Comparison of ENCODE assay signal across 4 cellular contexts in the genomic region with DNA sequence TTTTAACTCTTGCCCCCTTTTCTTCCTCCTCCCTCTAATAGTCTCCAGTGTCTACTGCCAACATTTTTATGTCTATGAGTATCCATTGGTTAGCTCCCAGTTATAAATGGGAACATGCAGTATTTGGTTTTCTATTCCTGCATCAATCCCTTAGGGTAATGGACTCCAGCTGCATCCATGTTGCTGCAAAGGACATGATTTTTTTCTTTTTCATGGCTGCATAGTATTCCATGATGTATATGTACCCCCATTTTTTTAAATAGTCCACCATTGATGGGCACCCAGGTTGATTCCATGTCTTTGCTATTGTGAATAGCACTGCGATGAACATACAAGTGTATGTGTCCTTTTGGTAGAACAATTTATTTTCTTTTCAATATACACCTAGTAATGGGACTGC.
TF ChIP-seq lines count a peak whose summit lies in the region.

No MANE protein-coding gene starts in this region.

TF ChIP-seq in HEK293, 187 proteins besides CTCF, POLR2A, EP300 and RAD21 (continues in another document):
- TF ChIP-seq ZNF146 (tag by site-specific recombination; IDR thresholded peaks at IDR 0.05) = peak; percentile 82
- TF ChIP-seq OSR2 (tag by site-specific recombination; IDR thresholded peaks at IDR 0.05) = no peak
- TF ChIP-seq, protein P1, sequence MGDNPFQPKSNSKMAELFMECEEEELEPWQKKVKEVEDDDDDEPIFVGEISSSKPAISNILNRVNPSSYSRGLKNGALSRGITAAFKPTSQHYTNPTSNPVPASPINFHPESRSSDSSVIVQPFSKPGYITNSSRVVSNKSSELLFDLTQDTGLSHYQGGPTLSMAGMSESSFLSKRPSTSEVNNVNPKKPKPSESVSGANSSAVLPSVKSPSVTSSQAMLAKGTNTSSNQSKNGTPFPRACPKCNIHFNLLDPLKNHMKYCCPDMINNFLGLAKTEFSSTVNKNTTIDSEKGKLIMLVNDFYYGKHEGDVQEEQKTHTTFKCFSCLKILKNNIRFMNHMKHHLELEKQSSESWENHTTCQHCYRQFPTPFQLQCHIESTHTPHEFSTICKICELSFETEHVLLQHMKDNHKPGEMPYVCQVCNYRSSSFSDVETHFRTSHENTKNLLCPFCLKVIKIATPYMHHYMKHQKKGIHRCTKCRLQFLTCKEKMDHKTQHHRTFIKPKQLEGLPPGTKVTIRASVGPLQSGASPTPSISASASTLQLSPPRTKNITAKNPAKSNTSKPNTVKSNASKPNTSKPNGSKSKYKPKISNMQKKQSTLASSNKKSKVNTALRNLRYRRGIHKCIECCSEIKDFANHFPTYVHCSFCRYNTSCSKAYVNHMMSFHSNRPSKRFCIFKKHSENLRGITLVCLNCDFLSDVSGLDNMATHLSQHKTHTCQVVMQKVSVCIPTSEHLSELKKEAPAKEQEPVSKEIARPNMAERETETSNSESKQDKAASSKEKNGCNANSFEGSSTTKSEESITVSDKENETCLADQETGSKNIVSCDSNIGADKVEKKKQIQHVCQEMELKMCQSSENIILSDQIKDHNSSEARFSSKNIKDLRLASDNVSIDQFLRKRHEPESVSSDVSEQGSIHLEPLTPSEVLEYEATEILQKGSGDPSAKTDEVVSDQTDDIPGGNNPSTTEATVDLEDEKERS (tag by site-specific recombination; IDR thresholded peaks at IDR 0.05) = peak; percentile 80; the same call in 1 of the 2 replicates
- TF ChIP-seq ZNF423 (tag by site-specific recombination; IDR thresholded peaks at IDR 0.05) = no peak
- TF ChIP-seq, protein P2, sequence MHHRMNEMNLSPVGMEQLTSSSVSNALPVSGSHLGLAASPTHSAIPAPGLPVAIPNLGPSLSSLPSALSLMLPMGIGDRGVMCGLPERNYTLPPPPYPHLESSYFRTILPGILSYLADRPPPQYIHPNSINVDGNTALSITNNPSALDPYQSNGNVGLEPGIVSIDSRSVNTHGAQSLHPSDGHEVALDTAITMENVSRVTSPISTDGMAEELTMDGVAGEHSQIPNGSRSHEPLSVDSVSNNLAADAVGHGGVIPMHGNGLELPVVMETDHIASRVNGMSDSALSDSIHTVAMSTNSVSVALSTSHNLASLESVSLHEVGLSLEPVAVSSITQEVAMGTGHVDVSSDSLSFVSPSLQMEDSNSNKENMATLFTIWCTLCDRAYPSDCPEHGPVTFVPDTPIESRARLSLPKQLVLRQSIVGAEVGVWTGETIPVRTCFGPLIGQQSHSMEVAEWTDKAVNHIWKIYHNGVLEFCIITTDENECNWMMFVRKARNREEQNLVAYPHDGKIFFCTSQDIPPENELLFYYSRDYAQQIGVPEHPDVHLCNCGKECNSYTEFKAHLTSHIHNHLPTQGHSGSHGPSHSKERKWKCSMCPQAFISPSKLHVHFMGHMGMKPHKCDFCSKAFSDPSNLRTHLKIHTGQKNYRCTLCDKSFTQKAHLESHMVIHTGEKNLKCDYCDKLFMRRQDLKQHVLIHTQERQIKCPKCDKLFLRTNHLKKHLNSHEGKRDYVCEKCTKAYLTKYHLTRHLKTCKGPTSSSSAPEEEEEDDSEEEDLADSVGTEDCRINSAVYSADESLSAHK (tag by site-specific recombination; IDR thresholded peaks at IDR 0.05) = no peak

TF ChIP-seq in K562, 482 proteins besides CTCF, POLR2A, EP300 and RAD21:
- TF ChIP-seq ZNF146 (CRISPR knock-in tag; IDR thresholded peaks at IDR 0.05; ENCODE audit: unreplicated experiment) = peak; percentile 67
- TF ChIP-seq HDAC3 (IDR thresholded peaks at IDR 0.05; ENCODE audit: borderline replicate concordance, partially characterized antibody) = no peak
- TF ChIP-seq RBM25 (IDR thresholded peaks at IDR 0.05; ENCODE audit: low read depth, low read length, severe bottlenecking) = peak; percentile 42
TF ChIP-seq in K562: peak in this region for 2.

TF ChIP-seq in H1, 55 proteins besides CTCF, POLR2A, EP300 and RAD21:
- TF ChIP-seq CHD1 (IDR thresholded peaks at IDR 0.05; ENCODE audit: low read depth, low read length) (no peak), KDM1A (IDR thresholded peaks at IDR 0.05; ENCODE audit: borderline replicate concordance, low read length) (0 out of 2 replicates have a peak, but pooled peaks have one; percentile 35)
TF ChIP-seq in H1: peak in this region for 1.

TF ChIP-seq in HEK293T, 16 proteins besides CTCF, POLR2A, EP300 and RAD21:
- no peak for TF ChIP-seq SP1 (IDR thresholded peaks at IDR 0.05)
- no peak for TF ChIP-seq LEF1 (IDR thresholded peaks at IDR 0.05; ENCODE audit: borderline replicate concordance)
